9 cellular contexts compared by ENCODE assay signal in genomic region chr11:65384301-65384889, GRCh38. TPM values are rescaled to one million over a fixed set of nuclear protein-coding genes. Genes with fewer than 3 reads are reported as not detected.
DNase-seq lines count a peak whose midpoint lies in the region; ATAC-seq and TF ChIP-seq lines count a peak whose summit lies in the region.
"Had no signal": no experiment of that assay in that cellular context is flagged by ENCODE, and none has a peak within 500 bp of the region (broad histone marks: within the 10 kb centered on the region; RNA-seq: fewer than 3 reads in every experiment).

No MANE protein-coding gene starts in this region.

- in situ Hi-C loops in KBM-7 (cut with MboI; ENCODE audit: low pct_unique_long_range_greater_than_20kb, low sequenced_read_pairs) = no loop called here

- peaks cover 2% of the 10 kb centered on the region for H3K36me3 Mint-ChIP-seq in activated naive CD8-positive, alpha-beta T cell
- peaks cover 8 to 19% of the 10 kb centered on the region in 2 donors for H3K36me3 Mint-ChIP-seq in stimulated activated naive B cell treated with anti-CD40 and anti-IgM and Interleukin-4, amounts not matched to agents 10 μg/mL and 1 μg/mL and 100 μg/mL, for 72 hours

- peak overlapping the region; percentile 98 for H3K27ac Mint-ChIP-seq in activated naive CD8-positive, alpha-beta T cell
- H3K27ac Mint-ChIP-seq in stimulated activated naive B cell treated with anti-CD40 and anti-IgM and Interleukin-4, amounts not matched to agents 10 μg/mL and 1 μg/mL and 100 μg/mL, for 72 hours = peak overlapping the region; percentile 83

- H3K4me1 ChIP-seq in left ventricle myocardium inferior = peaks cover 89% of the 10 kb centered on the region

- H3K4me1 Mint-ChIP-seq in activated naive CD8-positive, alpha-beta T cell (ENCODE audit: low read depth) = peaks cover 57% of the 10 kb centered on the region
- H3K4me1 Mint-ChIP-seq in stimulated activated naive B cell treated with anti-CD40 and anti-IgM and Interleukin-4, amounts not matched to agents 10 μg/mL and 1 μg/mL and 100 μg/mL, for 72 hours = peaks cover 49 to 81% of the 10 kb centered on the region in 2 donors

- no peaks in the 10 kb centered on the region for H3K27me3 Mint-ChIP-seq in activated naive CD8-positive, alpha-beta T cell
- H3K27me3 Mint-ChIP-seq in stimulated activated naive B cell treated with anti-CD40 and anti-IgM and Interleukin-4, amounts not matched to agents 10 μg/mL and 1 μg/mL and 100 μg/mL, for 72 hours = no peaks in the 10 kb centered on the region

- H3K4me3 ChIP-seq in left ventricle myocardium inferior = no peak overlapping the region

- ATAC-seq in stimulated activated naive B cell treated with anti-CD40 and anti-IgM and Interleukin-4, amounts not matched to agents 10 μg/mL and 1 μg/mL and 100 μg/mL, for 72 hours (replicated peaks) = no peak
- no peak for ATAC-seq in HG02759 (IDR thresholded peaks at IDR 0.05; ENCODE audit: unreplicated experiment)
- no peak for ATAC-seq in esophagus mucosa
- no peak for ATAC-seq in HG03571 (IDR thresholded peaks at IDR 0.05; ENCODE audit: unreplicated experiment)

- H3K36me3 ChIP-seq in left ventricle myocardium inferior = no peaks in the 10 kb centered on the region

- TF ChIP-seq CTCF in left ventricle myocardium inferior (IDR thresholded peaks at IDR 0.05; ENCODE audit: borderline replicate concordance) = no peak

- intact Hi-C loops in left ventricle myocardium inferior (cut with micrococcal nuclease) = no loop called here

- peak overlapping the region; percentile 93 for H3K4me3 Mint-ChIP-seq in activated naive CD8-positive, alpha-beta T cell
- H3K4me3 Mint-ChIP-seq in stimulated activated naive B cell treated with anti-CD40 and anti-IgM and Interleukin-4, amounts not matched to agents 10 μg/mL and 1 μg/mL and 100 μg/mL, for 72 hours = peak overlapping the region; percentile 50 to 87

- peak overlapping the region; percentile 97 for H3K27ac ChIP-seq in left ventricle myocardium inferior (replicated peaks)

- no peaks in the 10 kb centered on the region for H3K27me3 ChIP-seq in left ventricle myocardium inferior (ENCODE audit: low read depth)

- DNase-seq in KBM-7 (peak; percentile 29), left ventricle myocardium inferior (no peak), hippocampal formation (lab: John Stamatoyannopoulos, UW) (no peak)
- no peak for DNase-seq in stimulated activated naive B cell treated with anti-CD40 and anti-IgM and Interleukin-4, amounts not matched to agents 10 μg/mL and 1 μg/mL and 100 μg/mL, for 72 hours

- no peaks in the 10 kb centered on the region for H3K9me3 ChIP-seq in left ventricle myocardium inferior (replicated peaks)

- H3K9me3 Mint-ChIP-seq in activated naive CD8-positive, alpha-beta T cell (ENCODE audit: low read depth) = no peaks in the 10 kb centered on the region
- H3K9me3 Mint-ChIP-seq in stimulated activated naive B cell treated with anti-CD40 and anti-IgM and Interleukin-4, amounts not matched to agents 10 μg/mL and 1 μg/mL and 100 μg/mL, for 72 hours = no peaks in the 10 kb centered on the region

RNA-seq across cellular contexts. Expression of gene SLC25A45, which starts 1.9 kb away (rescaled TPM):
- total RNA-seq in left ventricle myocardium inferior (5.0 TPM), esophagus mucosa (3.4 TPM)

RNA-seq across cellular contexts. Expression of gene FRMD8, which starts 2.0 kb away (rescaled TPM):
- total RNA-seq in left ventricle myocardium inferior (8.4 TPM), esophagus mucosa (37.1 TPM)

RNA-seq across cellular contexts. Expression of gene TIGD3, which starts 29.8 kb away (rescaled TPM):
- 0.44 TPM for total RNA-seq in left ventricle myocardium inferior
- 0.16 TPM for total RNA-seq in esophagus mucosa
- total RNA-seq: renal cortical epithelial cell had no signal

RNA-seq across cellular contexts. Expression of gene NEAT1, which starts 38.2 kb away (rescaled TPM):
- 405 TPM for total RNA-seq in left ventricle myocardium inferior
- total RNA-seq in esophagus mucosa = 389 TPM

RNA-seq across cellular contexts. Expression of gene DPF2, which starts 50.7 kb away (rescaled TPM):
- total RNA-seq in left ventricle myocardium inferior (40.6 TPM), esophagus mucosa (30.4 TPM)
